Comparison of ENCODE assay signal across 8 cellular contexts in the genomic region with DNA sequence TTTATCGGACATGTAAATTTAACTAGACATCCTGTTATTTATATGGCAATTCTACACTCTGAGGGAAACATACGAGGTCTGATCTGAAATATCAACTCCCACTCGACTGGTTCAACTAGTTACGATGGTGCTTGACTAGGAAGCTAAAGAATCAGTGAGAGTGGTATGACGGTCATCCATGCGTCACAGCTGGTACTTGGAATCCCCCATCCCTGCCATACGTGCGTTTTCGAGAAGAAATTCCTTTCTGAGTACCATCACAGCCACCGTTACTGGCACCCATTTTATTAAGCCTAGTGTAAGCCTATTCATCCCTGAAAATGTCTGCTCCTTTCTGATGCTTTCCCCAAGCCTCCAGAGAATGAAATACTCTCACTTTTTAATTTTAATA. TPM values are rescaled to one million over a fixed set of nuclear protein-coding genes. Genes with fewer than 3 reads are reported as not detected.
DNase-seq lines count a peak whose midpoint lies in the region; ATAC-seq and TF ChIP-seq lines count a peak whose summit lies in the region.

No MANE protein-coding gene starts in this region.

- H3K4me3 ChIP-seq in HCT116 (replicated peaks in 1 of 2; ENCODE audit: low read depth in 1 of 2, low read length in 2 of 2) = peak overlapping the region; percentile 38 to 76
- H3K4me3 ChIP-seq in SK-N-MC = peak overlapping the region; percentile 81
- H3K4me3 ChIP-seq in left lung = peak overlapping the region; percentile 14 to 63

- no peaks in the 10 kb centered on the region for H3K36me3 Mint-ChIP-seq in MCF 10A (ENCODE audit: insufficient read depth, unreplicated experiment)
- peaks cover 7% of the 10 kb centered on the region for H3K36me3 Mint-ChIP-seq in stimulated activated naive CD8-positive, alpha-beta T cell treated with anti-CD3 and anti-CD28 coated beads, Interleukin-15, Interleukin-2, amounts not matched to agents 100 ng/mL and 50 ng/mL, for 24 hours (ENCODE audit: low read depth)

- peaks cover 0 to 3% of the 10 kb centered on the region in 2 experiments; a peak in 1 of 4 replicates for H3K36me3 ChIP-seq in HCT116 (ENCODE audit: control insufficient read depth in 1 of 2, insufficient read depth in 2 of 2, low read length in 2 of 2)
- H3K36me3 ChIP-seq in SK-N-MC (ENCODE audit: insufficient read depth, low read length) = no peaks in the 10 kb centered on the region; the same call in 1 of the 2 replicates
- H3K36me3 ChIP-seq in left lung = peaks cover 0 to 8% of the 10 kb centered on the region in 2 donors

- H3K9ac ChIP-seq in HCT116 (ENCODE audit: low read length) (peak overlapping the region; percentile 23; the same call in 1 of the 2 replicates), SK-N-MC (ENCODE audit: insufficient read length) (peak overlapping the region; percentile 28)

- H3K79me2 ChIP-seq in HCT116 (ENCODE audit: insufficient read depth, low read length) = peaks cover 15% of the 10 kb centered on the region

- DNase-seq in AG08396 (ENCODE audit: low spot score) (peak; percentile 29), HCT116 (ENCODE audit: low read depth, low spot score) (no peak), SK-N-MC (ENCODE audit: low read depth, low spot score) (no peak), MCF 10A (ENCODE audit: unreplicated experiment) (peak; percentile 6), left lung (peak in 1 of 2 donors; percentile 43)

- peak overlapping the region; percentile 88 for H3K27ac Mint-ChIP-seq in MCF 10A (ENCODE audit: low read depth, unreplicated experiment)
- peak overlapping the region; percentile 69 for H3K27ac Mint-ChIP-seq in stimulated activated naive CD8-positive, alpha-beta T cell treated with anti-CD3 and anti-CD28 coated beads, Interleukin-15, Interleukin-2, amounts not matched to agents 100 ng/mL and 50 ng/mL, for 24 hours

- peaks cover 5% of the 10 kb centered on the region for H3K4me1 Mint-ChIP-seq in MCF 10A (ENCODE audit: insufficient read depth, unreplicated experiment)
- H3K4me1 Mint-ChIP-seq in stimulated activated naive CD8-positive, alpha-beta T cell treated with anti-CD3 and anti-CD28 coated beads, Interleukin-15, Interleukin-2, amounts not matched to agents 100 ng/mL and 50 ng/mL, for 24 hours (ENCODE audit: low read depth) = peaks cover 12% of the 10 kb centered on the region

- H3K9me3 ChIP-seq in HCT116 (ENCODE audit: control insufficient read depth in 1 of 2, insufficient read depth in 1 of 2, low read depth in 1 of 2, low read length in 2 of 2) (no peaks in the 10 kb centered on the region), SK-N-MC (ENCODE audit: low read depth, low read length) (no peaks in the 10 kb centered on the region), left lung (no peaks in the 10 kb centered on the region)

- peaks cover 0 to 11% of the 10 kb centered on the region in 2 experiments; a peak in 2 of 4 replicates for H3K4me1 ChIP-seq in HCT116 (ENCODE audit: control insufficient read depth in 1 of 2, insufficient read depth in 2 of 2, low read length in 2 of 2)
- peaks cover 0 to 8% of the 10 kb centered on the region in 2 donors for H3K4me1 ChIP-seq in left lung

- H3K27ac ChIP-seq in HCT116 (ENCODE audit: low read depth, low read length) (no peak overlapping the region), SK-N-MC (no peak overlapping the region), left lung (peak overlapping the region; percentile 71 to 87)

- RAD21 ChIA-PET in HCT116 (lab: Charles Lee; ENCODE audit: low non-redundant PET in 1 of 2, low total read pairs in 2 of 2, uncharacterized antibody in 2 of 2, unreplicated experiment in 2 of 2) = no interaction called here

- CTCF ChIA-PET in HCT116 (lab: Charles Lee) (no interaction called here), MCF 10A (lab: Yijun Ruan, JAX) (interaction anchor here (0.6 kb wide), 1 partner anchor 1736 kb away, joined by 3 read pairs; no protein-coding TSS in a partner anchor)

- no peak for TF ChIP-seq RAD21 in HCT116 (IDR thresholded peaks at IDR 0.05; ENCODE audit: low read depth)

- H3K4me2 ChIP-seq in HCT116 (ENCODE audit: low read length) = peak overlapping the region; percentile 86

- BruUV-seq in HCT116 (replicated peaks; lab: Mats Ljungman, UMichigan) (no TSS peak), MCF 10A (replicated peaks; lab: Mats Ljungman, UMichigan) (TSS peak; percentile 55)

- ATAC-seq in HCT116 = no peak
- ATAC-seq in left lung = peak; percentile 36
- ATAC-seq in HG02798 (IDR thresholded peaks at IDR 0.05; ENCODE audit: poor library complexity, unreplicated experiment) = no peak
- ATAC-seq in GM19395 (IDR thresholded peaks at IDR 0.05; ENCODE audit: unreplicated experiment) = no peak

- no peaks in the 10 kb centered on the region for H3K9me2 ChIP-seq in HCT116 (ENCODE audit: insufficient read depth)

- POLR2A ChIA-PET in HCT116 (lab: Charles Lee) (no interaction called here), MCF 10A (lab: Yijun Ruan, JAX) (interaction anchor here (1.1 kb wide), 1 partner anchor 139 kb away, joined by 8 read pairs; no protein-coding TSS in a partner anchor)

- H3K27me3 ChIP-seq in HCT116 (ENCODE audit: insufficient read depth, low read length) (no peaks in the 10 kb centered on the region), left lung (peaks cover 0 to 7% of the 10 kb centered on the region in 2 donors)

- H2AFZ ChIP-seq in HCT116 (ENCODE audit: low read depth, low read length, poor library complexity, severe bottlenecking) = peak overlapping the region; percentile 88

- H3K9me3 Mint-ChIP-seq in MCF 10A (ENCODE audit: unreplicated experiment) = no peaks in the 10 kb centered on the region
- H3K9me3 Mint-ChIP-seq in stimulated activated naive CD8-positive, alpha-beta T cell treated with anti-CD3 and anti-CD28 coated beads, Interleukin-15, Interleukin-2, amounts not matched to agents 100 ng/mL and 50 ng/mL, for 24 hours = no peaks in the 10 kb centered on the region

- TF ChIP-seq CTCF in HCT116 (IDR thresholded peaks at IDR 0.05 in 2 of 3, conservative IDR thresholded peaks at IDR 0.05 in 1 of 3; ENCODE audit: borderline replicate concordance in 1 of 3, insufficient read depth in 1 of 3, low read depth in 2 of 3, low read length in 2 of 3) (no peak), MCF 10A (IDR thresholded peaks at IDR 0.05; ENCODE audit: unreplicated experiment) (no peak), left lung (IDR thresholded peaks at IDR 0.05) (no peak)

- H3K27me3 Mint-ChIP-seq in MCF 10A (ENCODE audit: insufficient read depth, unreplicated experiment) = peaks cover 51% of the 10 kb centered on the region
- H3K27me3 Mint-ChIP-seq in stimulated activated naive CD8-positive, alpha-beta T cell treated with anti-CD3 and anti-CD28 coated beads, Interleukin-15, Interleukin-2, amounts not matched to agents 100 ng/mL and 50 ng/mL, for 24 hours = peaks cover 10% of the 10 kb centered on the region

- H4K20me1 ChIP-seq in HCT116 (ENCODE audit: insufficient read depth) = no peaks in the 10 kb centered on the region

- no peak for TF ChIP-seq POLR2A in HCT116 (IDR thresholded peaks at IDR 0.05; ENCODE audit: borderline replicate concordance, extremely low read depth, insufficient read depth, insufficient read length)

- intact Hi-C loops in HCT116 (cut with micrococcal nuclease) (no loop called here), MCF 10A (cut with micrococcal nuclease) (loop anchor here (5.0 to 10.0 kb wide), 2 partner anchors 34 to 339 kb away; no protein-coding TSS in a partner anchor), left lung (cut with DNase I) (no loop called here)

- H3K4me3 Mint-ChIP-seq in MCF 10A (ENCODE audit: unreplicated experiment) = peak overlapping the region; percentile 80
- H3K4me3 Mint-ChIP-seq in stimulated activated naive CD8-positive, alpha-beta T cell treated with anti-CD3 and anti-CD28 coated beads, Interleukin-15, Interleukin-2, amounts not matched to agents 100 ng/mL and 50 ng/mL, for 24 hours = peak overlapping the region; percentile 90

TF ChIP-seq in HCT116, 20 proteins besides CTCF, POLR2A, EP300 and RAD21 (continues in another document):
- TF ChIP-seq, protein P1, sequence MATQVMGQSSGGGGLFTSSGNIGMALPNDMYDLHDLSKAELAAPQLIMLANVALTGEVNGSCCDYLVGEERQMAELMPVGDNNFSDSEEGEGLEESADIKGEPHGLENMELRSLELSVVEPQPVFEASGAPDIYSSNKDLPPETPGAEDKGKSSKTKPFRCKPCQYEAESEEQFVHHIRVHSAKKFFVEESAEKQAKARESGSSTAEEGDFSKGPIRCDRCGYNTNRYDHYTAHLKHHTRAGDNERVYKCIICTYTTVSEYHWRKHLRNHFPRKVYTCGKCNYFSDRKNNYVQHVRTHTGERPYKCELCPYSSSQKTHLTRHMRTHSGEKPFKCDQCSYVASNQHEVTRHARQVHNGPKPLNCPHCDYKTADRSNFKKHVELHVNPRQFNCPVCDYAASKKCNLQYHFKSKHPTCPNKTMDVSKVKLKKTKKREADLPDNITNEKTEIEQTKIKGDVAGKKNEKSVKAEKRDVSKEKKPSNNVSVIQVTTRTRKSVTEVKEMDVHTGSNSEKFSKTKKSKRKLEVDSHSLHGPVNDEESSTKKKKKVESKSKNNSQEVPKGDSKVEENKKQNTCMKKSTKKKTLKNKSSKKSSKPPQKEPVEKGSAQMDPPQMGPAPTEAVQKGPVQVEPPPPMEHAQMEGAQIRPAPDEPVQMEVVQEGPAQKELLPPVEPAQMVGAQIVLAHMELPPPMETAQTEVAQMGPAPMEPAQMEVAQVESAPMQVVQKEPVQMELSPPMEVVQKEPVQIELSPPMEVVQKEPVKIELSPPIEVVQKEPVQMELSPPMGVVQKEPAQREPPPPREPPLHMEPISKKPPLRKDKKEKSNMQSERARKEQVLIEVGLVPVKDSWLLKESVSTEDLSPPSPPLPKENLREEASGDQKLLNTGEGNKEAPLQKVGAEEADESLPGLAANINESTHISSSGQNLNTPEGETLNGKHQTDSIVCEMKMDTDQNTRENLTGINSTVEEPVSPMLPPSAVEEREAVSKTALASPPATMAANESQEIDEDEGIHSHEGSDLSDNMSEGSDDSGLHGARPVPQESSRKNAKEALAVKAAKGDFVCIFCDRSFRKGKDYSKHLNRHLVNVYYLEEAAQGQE (IDR thresholded peaks at IDR 0.05; ENCODE audit: low read depth) = no peak
- TF ChIP-seq YY1 (IDR thresholded peaks at IDR 0.05; ENCODE audit: extremely low read depth, insufficient replicate concordance, low read depth, low read length) (no peak), JUND (IDR thresholded peaks at IDR 0.05) (no peak), CEBPB (IDR thresholded peaks at IDR 0.05; ENCODE audit: low read depth) (no peak), FOSL1 (IDR thresholded peaks at IDR 0.05; ENCODE audit: low read depth) (no peak), SIN3A (IDR thresholded peaks at IDR 0.05; ENCODE audit: low read depth) (no peak)

RNA-seq across cellular contexts. Expression of a gene that starts 0.7 kb away (rescaled TPM):
- 12.7 TPM for total RNA-seq in HCT116 (2021; ENCODE audit: unreplicated experiment)
- polyA plus RNA-seq in HCT116 (2012) = 5.5 and 6.0 TPM in 2 replicates
- 17.3 and 22.7 TPM in 2 replicates for total RNA-seq in MCF 10A (2022)
- total RNA-seq in left lung = 100 to 1,000 TPM in 1 of 2 donors, 10 to 100 TPM in 1; 26.5 to 103 TPM

RNA-seq across cellular contexts. Expression of a gene that starts 20.6 kb away (rescaled TPM):
- total RNA-seq in HCT116 (2021; ENCODE audit: unreplicated experiment) (not detected), MCF 10A (2022) (not detected in 2 replicates), left lung (under 1 TPM; 0.13 to 0.17 TPM)
- not detected in 2 replicates for polyA plus RNA-seq in HCT116 (2012)

RNA-seq across cellular contexts. Expression of a gene that starts 48.2 kb away (rescaled TPM):
- total RNA-seq in HCT116 (2021; ENCODE audit: unreplicated experiment) (0.37 TPM), MCF 10A (2022) (not detected in 2 replicates), left lung (10 to 100 TPM in 1 of 2 donors, 1 to 10 TPM in 1; 6.2 to 20.1 TPM)
- 0.05 and 0.07 TPM in 2 replicates for polyA plus RNA-seq in HCT116 (2012)

Comparison
In these comparisons a context has a peak if more than half of its experiments do, and no peak if none do; other contexts are left out.
1. DNase-seq: peak in AG08396 (single experiment) and MCF 10A (single experiment); none in HCT116 (single experiment) and SK-N-MC (single experiment).
2. H3K27ac ChIP-seq: peak in left lung (2 of 2); none in HCT116 (single experiment) and SK-N-MC (single experiment).
3. Peak in every context shown above with its lines, with median percentiles within 50 percentile points of each other: H3K4me3 ChIP-seq.